ENCODE assay signal across 8 cellular contexts in genomic region chr6:26520088-26520839, GRCh38. TPM values are rescaled to one million over a fixed set of nuclear protein-coding genes. Genes with fewer than 3 reads are reported as not detected.
DNase-seq lines count a peak whose midpoint lies in the region; ATAC-seq and TF ChIP-seq lines count a peak whose summit lies in the region.

No MANE protein-coding gene starts in this region.

- no peaks in the 10 kb centered on the region for H3K79me2 ChIP-seq in H9 (ENCODE audit: insufficient read depth, low read length)
- no peaks in the 10 kb centered on the region for H3K79me2 ChIP-seq in Karpas-422 (ENCODE audit: low read length)

- H2AK5ac ChIP-seq in H9 (ENCODE audit: insufficient read length, low read length), result no peak overlapping the region

- no peak overlapping the region for H2BK120ac ChIP-seq in H9 (ENCODE audit: low read depth, low read length, poor library complexity, severe bottlenecking)

- peak overlapping the region; percentile 79 for H3K18ac ChIP-seq in H9 (ENCODE audit: insufficient read length, low read depth, low read length)

- H2BK20ac ChIP-seq in H9 (ENCODE audit: low read depth, low read length, poor library complexity, severe bottlenecking), result no peak overlapping the region

- H3K27ac ChIP-seq in H9 (ENCODE audit: insufficient read length, low read depth, low read length) (peak overlapping the region; percentile 85), Karpas-422 (ENCODE audit: low read length) (peak overlapping the region; percentile 65), esophagus squamous epithelium (peak overlapping the region; percentile 95 to 97 (median 96))

- H3K27me3 Mint-ChIP-seq in H9 (ENCODE audit: low read depth), result peaks cover 2% of the 10 kb centered on the region
- H3K27me3 Mint-ChIP-seq in T-helper 17 cell, result no peaks in the 10 kb centered on the region
- peaks cover 15% of the 10 kb centered on the region for H3K27me3 Mint-ChIP-seq in neural crest cell (ENCODE audit: low read depth)

- H3K4me1 ChIP-seq in H9 (ENCODE audit: insufficient read depth, low read length) (no peaks in the 10 kb centered on the region), Karpas-422 (ENCODE audit: low read length) (peaks cover 13% of the 10 kb centered on the region), esophagus squamous epithelium (peaks cover 0 to 37% (median 0%) of the 10 kb centered on the region in 3 donors)

- peak overlapping the region; percentile 91 to 95 (median 95) for H3K27ac Mint-ChIP-seq in H9
- peak overlapping the region; percentile 98 for H3K27ac Mint-ChIP-seq in T-helper 17 cell
- H3K27ac Mint-ChIP-seq in neural crest cell (ENCODE audit: unreplicated experiment), result peak overlapping the region; percentile 96

- no peak for TF ChIP-seq POLR2A in esophagus squamous epithelium (IDR thresholded peaks at IDR 0.05)

- H3K4me2 ChIP-seq in H9 (ENCODE audit: insufficient read depth, insufficient read length, low read length) (peak overlapping the region; percentile 91), Karpas-422 (ENCODE audit: low read depth, low read length, poor library complexity, severe bottlenecking) (peak overlapping the region; percentile 89)

- TF ChIP-seq CTCF in H9 (conservative IDR thresholded peaks at IDR 0.05) (no peak), esophagus squamous epithelium (IDR thresholded peaks at IDR 0.05) (no peak), neural crest cell (conservative IDR thresholded peaks at IDR 0.05) (no peak)

- H3K79me1 ChIP-seq in H9 (ENCODE audit: insufficient read depth, low read depth, low read length, poor library complexity, severe bottlenecking), result no peaks in the 10 kb centered on the region

- no CpG with 5 or more reads among the region's 22 CpGs for WGBS in H9 (ENCODE audit: extremely low coverage, insufficient read length, low lambda C conversion rate)
- WGBS in esophagus squamous epithelium, 2 donors, result 26 to 28% methylated on average over 17 to 18 of the region's 22 CpGs

- peak; percentile 30 for ATAC-seq in GM18502 (IDR thresholded peaks at IDR 0.05; ENCODE audit: poor library complexity, unreplicated experiment)
- peak; percentile 28 for ATAC-seq in T-helper 17 cell

- no peak for DNase-seq in H9
- no peak for DNase-seq in Karpas-422
- no peak for DNase-seq in T-helper 17 cell
- no peak for DNase-seq in esophagus squamous epithelium (lab: John Stamatoyannopoulos, UW)
- no peak for DNase-seq in neural crest cell (ENCODE audit: low read depth, low spot score)
- DNase-seq in HuH-7.5 (ENCODE audit: low spot score), result no peak
- no peak for DNase-seq in hepatic stellate cell (ENCODE audit: low spot score)

- H3T11ph ChIP-seq in H9 (ENCODE audit: low read length), result no peak overlapping the region

- no peak overlapping the region for H4K8ac ChIP-seq in H9 (replicated peaks; ENCODE audit: insufficient read length, low read depth, low read length)

- H3K36me3 ChIP-seq in Karpas-422 (ENCODE audit: insufficient read depth, low read length) (no peaks in the 10 kb centered on the region), esophagus squamous epithelium (no peaks in the 10 kb centered on the region)

- H3K9ac ChIP-seq in H9 (ENCODE audit: extremely low read depth, insufficient read length, low read length) (peak overlapping the region; percentile 87), Karpas-422 (ENCODE audit: low read length) (peak overlapping the region; percentile 70)

- no peaks in the 10 kb centered on the region for H3K9me2 ChIP-seq in Karpas-422 (replicated peaks; ENCODE audit: insufficient read depth, low read length)

- H3K9me3 ChIP-seq in H9 (ENCODE audit: control insufficient read depth, low read depth, low read length), result no peaks in the 10 kb centered on the region
- H3K9me3 ChIP-seq in Karpas-422 (ENCODE audit: low read length), result no peaks in the 10 kb centered on the region
- H3K9me3 ChIP-seq in T-helper 17 cell (ENCODE audit: control insufficient read depth, low read length, poor library complexity, severe bottlenecking), result no peaks in the 10 kb centered on the region
- no peaks in the 10 kb centered on the region for H3K9me3 ChIP-seq in esophagus squamous epithelium

- H2AFZ ChIP-seq in H9 (ENCODE audit: low read length) (no peak overlapping the region), Karpas-422 (ENCODE audit: low read length) (0 out of 2 replicates have a peak overlapping the region, but pooled peaks have one; percentile 19)

- intact Hi-C loops in esophagus squamous epithelium (cut with DNase I), result no loop called here

- H3K14ac ChIP-seq in H9 (ENCODE audit: insufficient read depth, low read length), result peak overlapping the region; percentile 83; the same call in 1 of the 2 replicates

- H3K4me3 Mint-ChIP-seq in H9 (peak overlapping the region; percentile 82 to 85), T-helper 17 cell (peak overlapping the region; percentile 86), neural crest cell (peak overlapping the region; percentile 88)

- peaks cover 5% of the 10 kb centered on the region for H3K23me2 ChIP-seq in H9 (ENCODE audit: insufficient read length, low read depth, low read length, poor library complexity, severe bottlenecking)

- H4K20me1 ChIP-seq in H9 (ENCODE audit: control insufficient read depth, insufficient read depth, insufficient read length) (no peaks in the 10 kb centered on the region), Karpas-422 (ENCODE audit: insufficient read depth, low read depth, low read length) (no peaks in the 10 kb centered on the region)

- no peak overlapping the region for H3K23ac ChIP-seq in H9 (ENCODE audit: insufficient read length, low read depth, low read length)

- H2BK5ac ChIP-seq in H9 (ENCODE audit: insufficient read length, low read length), result peak overlapping the region; percentile 82

- no peak overlapping the region for H4K91ac ChIP-seq in H9 (ENCODE audit: insufficient read length, low read depth, low read length)

- H3K27me3 ChIP-seq in H9 (ENCODE audit: insufficient read depth, low read length) (no peaks in the 10 kb centered on the region), Karpas-422 (ENCODE audit: low read length) (no peaks in the 10 kb centered on the region), esophagus squamous epithelium (no peaks in the 10 kb centered on the region)

- H3K56ac ChIP-seq in H9 (ENCODE audit: insufficient read length, low read depth, low read length), result no peak overlapping the region

- H3K4me3 ChIP-seq in Karpas-422 (ENCODE audit: low read length) (peak overlapping the region; percentile 70), esophagus squamous epithelium (peak overlapping the region; percentile 59 to 73 (median 64))

- no peak overlapping the region for H3K4ac ChIP-seq in H9 (ENCODE audit: low read depth, low read length)

- H2BK15ac ChIP-seq in H9 (ENCODE audit: low read depth, low read length), result no peak overlapping the region

- H3K36me3 Mint-ChIP-seq in H9 (ENCODE audit: insufficient read depth in 1 of 3, low read depth in 3 of 3) (no peaks in the 10 kb centered on the region; a peak in 1 of 7 replicates), T-helper 17 cell (ENCODE audit: low read depth) (peaks cover 2% of the 10 kb centered on the region), neural crest cell (ENCODE audit: low read depth) (no peaks in the 10 kb centered on the region)

- peak overlapping the region; percentile 36 for H2BK12ac ChIP-seq in H9 (ENCODE audit: insufficient read length, low read depth, low read length)

- peaks cover 24 to 25% of the 10 kb centered on the region in 2 experiments for H3K4me1 Mint-ChIP-seq in H9
- H3K4me1 Mint-ChIP-seq in T-helper 17 cell, result peaks cover 35% of the 10 kb centered on the region
- peaks cover 50% of the 10 kb centered on the region for H3K4me1 Mint-ChIP-seq in neural crest cell

- H3K9me3 Mint-ChIP-seq in H9 (no peaks in the 10 kb centered on the region; a peak in 1 of 5 replicates), neural crest cell (peaks cover 2% of the 10 kb centered on the region)

- H4K5ac ChIP-seq in H9 (ENCODE audit: insufficient read length, low read depth, low read length), result peak overlapping the region; percentile 59

RNA-seq across cellular contexts. Expression of gene HMGN4, which starts 17.9 kb away (rescaled TPM):
- total RNA-seq in H9 (2021) (50.4 and 54.7 TPM in 2 replicates), T-helper 17 cell (10 to 100 TPM; 54.7 to 60.1 TPM), esophagus squamous epithelium (10 to 100 TPM; 18.1 to 53.2 (median 36.7) TPM), neural crest cell (49.7 and 50.1 TPM in 2 replicates)
- 57.3 and 103 TPM in 2 replicates for total RNA-seq in Karpas-422 (2014; rRNA removed; shearing (Covaris generic); ENCODE audit: low replicate concordance)

RNA-seq across cellular contexts. Expression of gene BTN1A1, which starts 20.2 kb away (rescaled TPM):
- total RNA-seq in H9 (2021) (0.15 and 0.18 TPM in 2 replicates), T-helper 17 cell (under 1 TPM in 1 of 2 donors, not detected in 1; 0.10 TPM), esophagus squamous epithelium (not detected), neural crest cell (not detected in 2 replicates)
- total RNA-seq in Karpas-422 (2014; rRNA removed; shearing (Covaris generic); ENCODE audit: low replicate concordance), result 0.22 TPM in 1 of 2 replicates, not detected in the other
